ENCODE assay signal across 8 cellular contexts in the genomic region with DNA sequence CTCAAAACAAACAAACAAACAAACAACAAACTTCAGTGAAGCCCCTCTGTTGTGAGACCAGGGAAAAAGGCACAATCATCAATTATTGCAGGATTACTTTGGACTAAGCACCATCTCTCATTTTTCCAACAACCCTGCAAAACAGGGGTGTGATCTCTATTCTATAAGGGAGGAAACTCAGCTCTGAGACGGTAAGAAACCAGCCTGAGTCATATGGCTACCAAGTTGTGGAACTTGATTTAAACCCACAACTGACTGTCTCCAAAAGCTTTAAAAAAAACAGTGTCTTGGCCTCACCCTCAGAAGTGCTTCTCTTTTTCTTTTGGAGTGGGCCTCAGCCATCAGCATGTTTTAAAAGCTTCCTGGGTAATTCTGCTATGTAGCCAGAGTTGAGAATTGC.
A peak's percentile ranks its signal among the peaks of the same experiment; 100 is the strongest.
DNase-seq lines count a peak whose midpoint lies in the region; ATAC-seq and TF ChIP-seq lines count a peak whose summit lies in the region.

No MANE protein-coding gene starts in this region.

- TF ChIP-seq CTCF in GM10266 (IDR thresholded peaks at IDR 0.05; ENCODE audit: control insufficient read depth, insufficient read depth, low read depth, missing control alignments), result no peak

- TF ChIP-seq POLR2A in erythroblast (IDR thresholded peaks at IDR 0.05; ENCODE audit: low read length), result no peak

- ATAC-seq in GM21526 (IDR thresholded peaks at IDR 0.05; ENCODE audit: low FRiP score, unreplicated experiment), result peak; percentile 73

- DNase-seq in GM10266 (ENCODE audit: extremely low spot score) (peak; percentile 61), KG1 (lab: John Stamatoyannopoulos, UW) (peak; percentile 22), fibroblast of peridontal ligament (ENCODE audit: extremely low read depth) (peak; percentile 60), erythroblast (lab: John Stamatoyannopoulos, UW) (no peak), GM19240 (ENCODE audit: insufficient read length, low spot score) (no peak), DMS153 treated with DMSO at 0.1 percent for 48 hours (lab: John Stamatoyannopoulos, UW; ENCODE audit: unreplicated experiment) (no peak), NCI-H2196 (lab: John Stamatoyannopoulos, UW; ENCODE audit: unreplicated experiment) (no peak)

Comparison
In these comparisons a context has a peak if more than half of its experiments do, and no peak if none do; other contexts are left out.
1. DNase-seq: peak in GM10266 (single experiment), KG1 (single experiment) and fibroblast of peridontal ligament (single experiment); none in erythroblast (0 of 2), GM19240 (single experiment), DMS153 treated with DMSO at 0.1 percent for 48 hours (single experiment) and NCI-H2196 (single experiment).